11 cellular contexts compared by ENCODE assay signal in the genomic region with DNA sequence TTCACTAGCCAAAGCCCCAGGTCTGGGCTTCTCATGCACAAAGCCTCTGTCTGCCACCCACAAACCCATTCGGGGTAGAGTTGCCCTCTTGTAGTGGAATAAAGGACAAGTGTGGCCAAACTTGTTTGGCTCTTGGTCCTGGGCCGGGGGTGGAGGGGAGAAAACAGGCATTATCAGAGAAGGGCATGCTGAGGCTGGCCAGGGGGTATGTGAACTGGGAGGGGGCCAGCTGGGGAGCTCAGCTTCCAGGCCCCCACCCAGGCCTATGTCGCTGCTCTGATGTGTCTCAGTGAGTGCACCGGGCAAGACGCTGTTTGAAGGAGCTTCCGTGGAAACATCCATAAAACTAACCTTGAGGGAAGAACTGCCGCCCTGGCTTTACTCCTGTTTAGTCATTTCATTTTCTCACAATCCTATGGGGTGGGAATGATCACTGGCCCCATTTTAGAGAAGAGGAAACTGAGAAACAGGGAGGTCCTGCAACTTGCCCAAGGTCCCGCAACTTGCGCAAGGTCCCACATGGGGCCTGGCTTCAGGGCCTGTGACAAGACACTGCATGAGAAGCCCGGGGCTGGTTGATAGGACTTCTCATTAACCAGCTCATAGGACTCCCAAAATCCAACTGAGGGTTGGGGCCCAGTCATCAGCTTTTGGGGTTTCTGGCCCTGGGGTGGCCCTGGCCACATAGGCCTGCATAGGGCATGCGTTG. TPM values are rescaled to one million over a fixed set of nuclear protein-coding genes. Genes with fewer than 3 reads are reported as not detected.
DNase-seq lines count a peak whose midpoint lies in the region; ATAC-seq and TF ChIP-seq lines count a peak whose summit lies in the region.
"Had no signal": no experiment of that assay in that cellular context is flagged by ENCODE, and none has a peak within 500 bp of the region (broad histone marks: within the 10 kb centered on the region; RNA-seq: fewer than 3 reads in every experiment).

No MANE protein-coding gene starts in this region.

- H3K27me3 Mint-ChIP-seq in CD14-positive monocyte (ENCODE audit: low read depth in 3 of 3): peaks cover 12 to 18% (median 14%) of the 10 kb centered on the region in 3 donors
- H3K27me3 Mint-ChIP-seq in nephron (ENCODE audit: low read depth): peaks cover 5% of the 10 kb centered on the region

- H3K4me3 Mint-ChIP-seq in CD14-positive monocyte (peak overlapping the region; percentile 45 to 71), nephron (peak overlapping the region; percentile 61 to 78 (median 70))

- peak; percentile 47 for DNase-seq in CD14-positive monocyte (ENCODE audit: low spot score)
- DNase-seq in HL-60 (ENCODE audit: low read depth in 1 of 2, low spot score in 1 of 2): peak; percentile 70 to 82
- DNase-seq in choroid plexus epithelial cell (ENCODE audit: low read depth): no peak
- no peak for DNase-seq in stimulated activated CD4-positive, alpha-beta T cell treated with anti-CD3 and anti-CD28 coated beads, Interleukin-2, amount 100 ng/mL, for 24 hours
- DNase-seq in NCI-H1436 treated with DMSO at 0.1 percent for 48 hours (lab: John Stamatoyannopoulos, UW): no peak
- DNase-seq: activated gamma-delta T cell, NCI-H1105 had no signal

- H3K4me1 Mint-ChIP-seq in CD14-positive monocyte (peaks cover 26% of the 10 kb centered on the region), nephron (peaks cover 28% of the 10 kb centered on the region)

- H3K36me3 Mint-ChIP-seq in CD14-positive monocyte: no peaks in the 10 kb centered on the region
- no peaks in the 10 kb centered on the region for H3K36me3 Mint-ChIP-seq in nephron (ENCODE audit: low read depth)

- no peaks in the 10 kb centered on the region for H3K27me3 ChIP-seq in HL-60 (ENCODE audit: insufficient read depth, poor library complexity, severe bottlenecking)

- ATAC-seq in HG02981 (IDR thresholded peaks at IDR 0.05; ENCODE audit: unreplicated experiment) (no peak), HG03095 (IDR thresholded peaks at IDR 0.05; ENCODE audit: unreplicated experiment) (no peak)
- ATAC-seq: esophagus mucosa had no signal

- intact Hi-C loops in CD14-positive monocyte (cut with micrococcal nuclease): loop anchor here in 1 of 2 donors (5.0 to 10.0 kb wide), 2 partner anchors 100 to 238 kb away; partner anchors contain the start of genes POP4 and URI1

- peak overlapping the region; percentile 63 for H3K27ac ChIP-seq in HL-60 (replicated peaks)

- peaks cover 0 to 7% (median 0%) of the 10 kb centered on the region in 7 donors for H3K9me3 Mint-ChIP-seq in CD14-positive monocyte
- no peaks in the 10 kb centered on the region for H3K9me3 Mint-ChIP-seq in nephron

- TF ChIP-seq CTCF in CD14-positive monocyte (IDR thresholded peaks at IDR 0.05) (no peak), HL-60 (IDR thresholded peaks at IDR 0.05; ENCODE audit: insufficient read depth, low read length) (no peak), choroid plexus epithelial cell (conservative IDR thresholded peaks at IDR 0.05; ENCODE audit: low read depth, low read length) (no peak), nephron (IDR thresholded peaks at IDR 0.05; ENCODE audit: unreplicated experiment in 3 of 3) (no peak)

- H3K4me3 ChIP-seq in HL-60 (replicated peaks; ENCODE audit: insufficient read depth, low read length) (peak overlapping the region; percentile 38), choroid plexus epithelial cell (ENCODE audit: low read depth, low read length) (peak overlapping the region; percentile 52)

- H3K27ac Mint-ChIP-seq in CD14-positive monocyte (no peak overlapping the region), nephron (peak overlapping the region; percentile 76 to 91 (median 86))

RNA-seq across cellular contexts. Expression of gene CCNE1, which starts 30.8 kb away (rescaled TPM):
- polyA plus RNA-seq in CD14-positive monocyte: not detected

Comparison
In these comparisons a context has a peak if more than half of its experiments do, and no peak if none do; other contexts are left out.
1. DNase-seq: peak in CD14-positive monocyte (single experiment) and HL-60 (2 of 2); none in choroid plexus epithelial cell (single experiment), stimulated activated CD4-positive, alpha-beta T cell treated with anti-CD3 and anti-CD28 coated beads, Interleukin-2, amount 100 ng/mL, for 24 hours (0 of 2) and NCI-H1436 treated with DMSO at 0.1 percent for 48 hours (single experiment).
2. H3K27ac Mint-ChIP-seq: peak in nephron (3 of 3); none in CD14-positive monocyte (0 of 7).